ENCODE assay signal across 1 cellular context in the genomic region with DNA sequence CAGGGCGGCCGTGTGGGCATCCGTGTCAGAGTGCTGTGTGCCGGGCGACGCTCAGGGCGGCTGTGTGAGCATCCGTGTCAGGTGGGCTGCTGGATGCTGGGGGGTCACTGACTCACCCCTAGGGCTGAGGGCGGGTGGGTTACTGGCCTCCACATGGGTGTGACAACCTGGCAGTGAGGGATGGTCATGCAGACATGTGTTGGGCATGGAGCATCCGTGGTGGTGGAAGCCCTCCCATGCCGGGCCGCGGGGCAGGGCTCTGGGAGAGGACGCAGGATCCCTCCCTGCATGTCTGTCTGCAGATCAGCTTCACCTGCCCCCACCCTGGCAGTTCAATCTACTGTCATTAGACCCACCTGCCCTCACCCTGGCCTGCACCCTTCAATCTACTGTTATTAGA.
TF ChIP-seq lines count a peak whose summit lies in the region.

No MANE protein-coding gene starts in this region.

TF ChIP-seq in SK-N-SH, 30 proteins besides CTCF, POLR2A, EP300 and RAD21 (continued from another document):
- no peak for TF ChIP-seq GATA2 (CRISPR knock-in tag; IDR thresholded peaks at IDR 0.05)
- TF ChIP-seq NFIC (IDR thresholded peaks at IDR 0.05; ENCODE audit: borderline replicate concordance), result no peak
- TF ChIP-seq NRF1 (IDR thresholded peaks at IDR 0.05; ENCODE audit: low read depth, low read length), result no peak
- no peak for TF ChIP-seq FOXM1 (IDR thresholded peaks at IDR 0.05; ENCODE audit: low read depth)
- TF ChIP-seq CHD2 (IDR thresholded peaks at IDR 0.05; ENCODE audit: low read length, partially characterized antibody), result no peak
- no peak for TF ChIP-seq GABPA (IDR thresholded peaks at IDR 0.05; ENCODE audit: low read depth)
- TF ChIP-seq, protein P1, sequence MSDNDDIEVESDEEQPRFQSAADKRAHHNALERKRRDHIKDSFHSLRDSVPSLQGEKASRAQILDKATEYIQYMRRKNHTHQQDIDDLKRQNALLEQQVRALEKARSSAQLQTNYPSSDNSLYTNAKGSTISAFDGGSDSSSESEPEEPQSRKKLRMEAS (IDR thresholded peaks at IDR 0.05; ENCODE audit: low read depth), result no peak
- no peak for TF ChIP-seq MEF2A (IDR thresholded peaks at IDR 0.05; ENCODE audit: borderline replicate concordance, low read depth)
- no peak for TF ChIP-seq RCOR1 (IDR thresholded peaks at IDR 0.05; ENCODE audit: low read length)
- no peak for TF ChIP-seq FOSL2 (IDR thresholded peaks at IDR 0.05; ENCODE audit: borderline replicate concordance, low read depth)
- no peak for TF ChIP-seq YY1 (IDR thresholded peaks at IDR 0.05; ENCODE audit: low read depth)
- no peak for TF ChIP-seq JUND (IDR thresholded peaks at IDR 0.05)
- no peak for TF ChIP-seq RXRA (IDR thresholded peaks at IDR 0.05; ENCODE audit: borderline replicate concordance, low read depth)
